24 cellular contexts compared by ENCODE assay signal in the genomic region with DNA sequence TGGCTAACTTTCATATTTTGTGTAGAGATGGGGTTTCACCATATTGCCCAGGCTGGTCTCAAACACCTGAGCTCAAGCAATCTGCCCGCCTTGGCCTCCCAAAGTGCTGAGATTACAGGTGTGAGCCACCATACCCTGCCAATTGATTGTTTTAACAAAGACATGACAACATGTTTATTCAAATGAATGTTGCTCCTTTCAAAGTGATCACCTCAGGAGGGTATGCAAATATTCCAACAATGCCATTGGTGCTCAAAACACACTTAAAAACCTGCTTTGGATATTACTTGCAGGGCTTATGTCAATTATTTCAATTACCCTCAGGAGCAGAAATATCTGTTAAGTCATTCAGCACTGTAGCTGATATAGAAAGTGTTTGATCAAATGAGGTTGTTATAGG. TPM values are rescaled to one million over a fixed set of nuclear protein-coding genes. Genes with fewer than 3 reads are reported as not detected.
DNase-seq lines count a peak whose midpoint lies in the region; ATAC-seq and TF ChIP-seq lines count a peak whose summit lies in the region.
"Had no signal": no experiment of that assay in that cellular context is flagged by ENCODE, and none has a peak within 500 bp of the region (broad histone marks: within the 10 kb centered on the region; RNA-seq: fewer than 3 reads in every experiment).

No MANE protein-coding gene starts in this region.

- H3K27me3 Mint-ChIP-seq in activated T-cell treated with anti-CD3 and anti-CD28 coated beads, Interleukin-2, amount 50 U/mL, for 24 hours: no peaks in the 10 kb centered on the region
- no peaks in the 10 kb centered on the region for H3K27me3 Mint-ChIP-seq in T-helper 17 cell
- H3K27me3 Mint-ChIP-seq in effector memory CD8-positive, alpha-beta T cell: no peaks in the 10 kb centered on the region

- H3K36me3 Mint-ChIP-seq in activated T-cell treated with anti-CD3 and anti-CD28 coated beads, Interleukin-2, amount 50 U/mL, for 24 hours (ENCODE audit: low read depth): peaks cover 88% of the 10 kb centered on the region
- H3K36me3 Mint-ChIP-seq in T-helper 17 cell (ENCODE audit: low read depth): peaks cover 4% of the 10 kb centered on the region
- peaks cover 82% of the 10 kb centered on the region for H3K36me3 Mint-ChIP-seq in effector memory CD8-positive, alpha-beta T cell (ENCODE audit: insufficient read depth)

- DNase-seq in activated T-cell treated with anti-CD3 and anti-CD28 coated beads, Interleukin-2, amount 50 U/mL, for 24 hours: no peak
- DNase-seq in activated T-cell treated with anti-CD3 and anti-CD28 coated beads, Interleukin-2, amount 50 U/mL, for 48 hours: no peak
- DNase-seq in T-helper 17 cell (no peak), gastrocnemius medialis (no peak), germinal center (ENCODE audit: low spot score) (no peak), SJCRH30 (no peak), substantia nigra (lab: John Stamatoyannopoulos, UW) (no peak)
- no peak for DNase-seq in effector memory CD8-positive, alpha-beta T cell
- DNase-seq: ACHN, EL, GF-D8, H7, Karpas-422, MV-4-11, NCI-H1694 treated with DMSO at 0.1 percent for 48 hours, NCI-H2081 treated with DMSO at 0.1 percent for 48 hours, NCI-H774, SIG-M5 had no signal

- no peak overlapping the region for H3K4me3 Mint-ChIP-seq in activated T-cell treated with anti-CD3 and anti-CD28 coated beads, Interleukin-2, amount 50 U/mL, for 24 hours
- no peak overlapping the region for H3K4me3 Mint-ChIP-seq in T-helper 17 cell
- no peak overlapping the region for H3K4me3 Mint-ChIP-seq in effector memory CD8-positive, alpha-beta T cell

- no peak for TF ChIP-seq POLR2A in gastrocnemius medialis (IDR thresholded peaks at IDR 0.05)

- H3K27me3 ChIP-seq in gastrocnemius medialis: no peaks in the 10 kb centered on the region
- H3K27me3 ChIP-seq in SJCRH30: 0 out of 2 replicates have a peak, but pooled peaks cover 2% of the 10 kb centered on the region
- H3K27me3 ChIP-seq: BLaER1 treated with 17β-estradiol and CSF1 and Interleukin-3, amounts not matched to agents 10 nM and 100 nM had no signal

- intact Hi-C loops in gastrocnemius medialis (cut with DNase I; ENCODE audit: low total_unique reads): loop anchor here (10.0 kb wide), 2 partner anchors 108 to 148 kb away; a partner anchor contains a TSS

- H3K4me1 ChIP-seq in gastrocnemius medialis (peaks cover 27 to 28% of the 10 kb centered on the region in 2 donors), SJCRH30 (no peaks in the 10 kb centered on the region)

- no peaks in the 10 kb centered on the region for H3K9me3 Mint-ChIP-seq in activated T-cell treated with anti-CD3 and anti-CD28 coated beads, Interleukin-2, amount 50 U/mL, for 24 hours
- no peaks in the 10 kb centered on the region for H3K9me3 Mint-ChIP-seq in effector memory CD8-positive, alpha-beta T cell

- H3K36me3 ChIP-seq in gastrocnemius medialis (no peaks in the 10 kb centered on the region), SJCRH30 (no peaks in the 10 kb centered on the region)

- H3K4me3 ChIP-seq in gastrocnemius medialis (no peak overlapping the region), SJCRH30 (no peak overlapping the region)
- H3K4me3 ChIP-seq: BLaER1 treated with 17β-estradiol and CSF1 and Interleukin-3, amounts not matched to agents 10 nM and 100 nM had no signal

- peak overlapping the region; percentile 60 for H3K27ac Mint-ChIP-seq in activated T-cell treated with anti-CD3 and anti-CD28 coated beads, Interleukin-2, amount 50 U/mL, for 24 hours
- peak overlapping the region; percentile 59 for H3K27ac Mint-ChIP-seq in T-helper 17 cell
- peak overlapping the region; percentile 19 to 92 for H3K27ac Mint-ChIP-seq in effector memory CD8-positive, alpha-beta T cell

- ATAC-seq in T-helper 17 cell (no peak), gastrocnemius medialis (no peak)
- ATAC-seq in effector memory CD8-positive, alpha-beta T cell (replicated peaks): no peak
- ATAC-seq: Panc1, SK-N-SH treated with all-trans-retinoic acid at 6 μM for 48 hours had no signal

- H3K4me1 Mint-ChIP-seq in activated T-cell treated with anti-CD3 and anti-CD28 coated beads, Interleukin-2, amount 50 U/mL, for 24 hours (ENCODE audit: low read depth): peaks cover 41% of the 10 kb centered on the region
- peaks cover 19% of the 10 kb centered on the region for H3K4me1 Mint-ChIP-seq in T-helper 17 cell
- peaks cover 33 to 36% of the 10 kb centered on the region in 2 donors for H3K4me1 Mint-ChIP-seq in effector memory CD8-positive, alpha-beta T cell (ENCODE audit: low read depth in 2 of 2)

- H3K9me3 ChIP-seq in T-helper 17 cell (ENCODE audit: control insufficient read depth, low read length, poor library complexity, severe bottlenecking): no peaks in the 10 kb centered on the region
- H3K9me3 ChIP-seq in gastrocnemius medialis: no peaks in the 10 kb centered on the region
- no peaks in the 10 kb centered on the region for H3K9me3 ChIP-seq in SJCRH30 (replicated peaks)
- H3K9me3 ChIP-seq: BLaER1 treated with 17β-estradiol and CSF1 and Interleukin-3, amounts not matched to agents 10 nM and 100 nM had no signal

- no peak for TF ChIP-seq CTCF in gastrocnemius medialis (IDR thresholded peaks at IDR 0.05 in 4 of 5, conservative IDR thresholded peaks at IDR 0.05 in 1 of 5)

- H3K27ac ChIP-seq in gastrocnemius medialis (peak overlapping the region; percentile 81 to 91 (median 83)), SJCRH30 (no peak overlapping the region), substantia nigra (ENCODE audit: low read depth, low read length, poor library complexity, severe bottlenecking) (no peak overlapping the region)
- H3K27ac ChIP-seq: 22Rv1 had no signal

- in situ Hi-C loops in gastrocnemius medialis (cut with MboI; ENCODE audit: low sequenced_read_pairs in 4 of 4): no loop called here

RNA-seq across cellular contexts. Expression of a gene that starts 7.9 kb away (rescaled TPM):
- total RNA-seq in T-helper 17 cell: 10 to 100 TPM; 21.7 to 23.9 TPM
- total RNA-seq in gastrocnemius medialis: under 1 TPM in 1 of 4 donors, not detected in 3; 0.19 TPM
- total RNA-seq in SJCRH30 (2014; rRNA removed; shearing (Covaris generic)): not detected in 2 replicates
- total RNA-seq: H7, M059J, NCI-H460 had no signal

RNA-seq across cellular contexts. Expression of a gene that starts 22.6 kb away (rescaled TPM):
- total RNA-seq in T-helper 17 cell: 10 to 100 TPM; 32.0 to 32.6 TPM
- total RNA-seq in gastrocnemius medialis: 10 to 100 TPM in 3 of 4 donors, 1 to 10 TPM in 1; 9.0 to 42.5 (median 27.6) TPM
- 21.4 and 21.7 TPM in 2 replicates for total RNA-seq in SJCRH30 (2014; rRNA removed; shearing (Covaris generic))

RNA-seq across cellular contexts. Expression of a gene that starts 22.6 kb away (rescaled TPM):
- total RNA-seq in T-helper 17 cell: 10 to 100 TPM; 71.8 to 80.5 TPM
- 100 to 1,000 TPM in 1 of 4 donors, 10 to 100 TPM in 3; 71.0 to 131 (median 92.0) TPM for total RNA-seq in gastrocnemius medialis
- 136 and 153 TPM in 2 replicates for total RNA-seq in SJCRH30 (2014; rRNA removed; shearing (Covaris generic))

Comparison
In these comparisons a context has a peak if more than half of its experiments do, and no peak if none do; other contexts are left out.
1. H3K27ac ChIP-seq: peak in gastrocnemius medialis (4 of 4); none in SJCRH30 (single experiment) and substantia nigra (single experiment).
2. RNA of a gene that starts 7.9 kb away (total RNA-seq): 21.7 to 23.9 TPM in T-helper 17 cell; 0.19 TPM in gastrocnemius medialis and not detected in SJCRH30; every median in the first group is over 10 times any median in the second.
3. Peak in every context shown above with its lines, with median percentiles within 50 percentile points of each other: H3K27ac Mint-ChIP-seq.